In genomic region chr12:69922999-69923398, GRCh38 we compare ENCODE assay signal across 19 cellular contexts.
A peak's percentile ranks its signal among the peaks of the same experiment; 100 is the strongest.
DNase-seq lines count a peak whose midpoint lies in the region; ATAC-seq and TF ChIP-seq lines count a peak whose summit lies in the region.
"Had no signal": no experiment of that assay in that cellular context is flagged by ENCODE, and none has a peak within 500 bp of the region (broad histone marks: within the 10 kb centered on the region; RNA-seq: fewer than 3 reads in every experiment).

No MANE protein-coding gene starts in this region.

- no peak overlapping the region for H3K4me3 Mint-ChIP-seq in stimulated activated naive B cell treated with anti-CD40 and anti-IgM and Interleukin-4, amounts not matched to agents 10 μg/mL and 1 μg/mL and 100 μg/mL, for 72 hours
- H3K4me3 Mint-ChIP-seq: CD4-positive, CD25-positive, alpha-beta regulatory T cell; T-helper 1 cell treated with Interleukin-12 subunit alpha and Interleukin-12 subunit beta and Interleukin-4 antibody, amounts not matched to agents 30 μg/mL and 1 μg/mL, for 36 hours had no signal

- H3K27ac Mint-ChIP-seq in stimulated activated naive B cell treated with anti-CD40 and anti-IgM and Interleukin-4, amounts not matched to agents 10 μg/mL and 1 μg/mL and 100 μg/mL, for 72 hours = no peak overlapping the region
- H3K27ac Mint-ChIP-seq: CD4-positive, CD25-positive, alpha-beta regulatory T cell; T-helper 1 cell treated with Interleukin-12 subunit alpha and Interleukin-12 subunit beta and Interleukin-4 antibody, amounts not matched to agents 30 μg/mL and 1 μg/mL, for 36 hours had no signal

- no peaks in the 10 kb centered on the region for H3K36me3 Mint-ChIP-seq in stimulated activated naive B cell treated with anti-CD40 and anti-IgM and Interleukin-4, amounts not matched to agents 10 μg/mL and 1 μg/mL and 100 μg/mL, for 72 hours
- H3K36me3 Mint-ChIP-seq: CD4-positive, CD25-positive, alpha-beta regulatory T cell had no signal

- H3K27me3 Mint-ChIP-seq in stimulated activated naive B cell treated with anti-CD40 and anti-IgM and Interleukin-4, amounts not matched to agents 10 μg/mL and 1 μg/mL and 100 μg/mL, for 72 hours = no peaks in the 10 kb centered on the region

- H3K9me3 Mint-ChIP-seq in stimulated activated naive B cell treated with anti-CD40 and anti-IgM and Interleukin-4, amounts not matched to agents 10 μg/mL and 1 μg/mL and 100 μg/mL, for 72 hours = peaks cover 0 to 4% of the 10 kb centered on the region in 2 donors
- H3K9me3 Mint-ChIP-seq: CD4-positive, CD25-positive, alpha-beta regulatory T cell; T-helper 1 cell treated with Interleukin-12 subunit alpha and Interleukin-12 subunit beta and Interleukin-4 antibody, amounts not matched to agents 30 μg/mL and 1 μg/mL, for 36 hours had no signal

- TF ChIP-seq CTCF in GM10266 (IDR thresholded peaks at IDR 0.05; ENCODE audit: control insufficient read depth, insufficient read depth, low read depth, missing control alignments) = no peak

- DNase-seq in stimulated activated naive B cell treated with anti-CD40 and anti-IgM and Interleukin-4, amounts not matched to agents 10 μg/mL and 1 μg/mL and 100 μg/mL, for 72 hours = no peak
- DNase-seq in GM10266 (ENCODE audit: extremely low spot score) = no peak
- DNase-seq in cardiac septum (ENCODE audit: low spot score) = no peak
- DNase-seq: CD4-positive, CD25-positive, alpha-beta regulatory T cell; COR-L47; DMS79 treated with DMSO at 0.1 percent for 48 hours; GOT3; HCEC 1CT; IMR-90; NCI-H1417 treated with DMSO at 0.1 percent for 48 hours; NCI-H1930; NCI-H748 treated with DMSO at 0.1 percent for 48 hours; PC-3; Right ventricle myocardium superior had no signal

- H3K4me1 Mint-ChIP-seq in stimulated activated naive B cell treated with anti-CD40 and anti-IgM and Interleukin-4, amounts not matched to agents 10 μg/mL and 1 μg/mL and 100 μg/mL, for 72 hours = peaks cover 7 to 24% of the 10 kb centered on the region in 2 donors
- H3K4me1 Mint-ChIP-seq: CD4-positive, CD25-positive, alpha-beta regulatory T cell had no signal

- intact Hi-C loops in cardiac septum (cut with DNase I) = loop anchor here (10.0 kb wide), 1 partner anchor 302 kb away; no protein-coding TSS in a partner anchor

- ATAC-seq in GM19328 (IDR thresholded peaks at IDR 0.05; ENCODE audit: unreplicated experiment) (peak; percentile 65), HG02884 (IDR thresholded peaks at IDR 0.05; ENCODE audit: unreplicated experiment) (peak; percentile 75), HG03520 (IDR thresholded peaks at IDR 0.05; ENCODE audit: unreplicated experiment) (peak; percentile 46), GM21717 (IDR thresholded peaks at IDR 0.05; ENCODE audit: unreplicated experiment) (no peak)
- peak; percentile 57 to 67 for ATAC-seq in stimulated activated naive B cell treated with anti-CD40 and anti-IgM and Interleukin-4, amounts not matched to agents 10 μg/mL and 1 μg/mL and 100 μg/mL, for 72 hours (replicated peaks)
- ATAC-seq: PC-3 had no signal
